21 cellular contexts compared by ENCODE assay signal in genomic region chr14:23864856-23865255, GRCh38.
"Had no signal": no experiment of that assay in that cellular context is flagged by ENCODE, and none has a peak within 500 bp of the region (broad histone marks: within the 10 kb centered on the region; RNA-seq: fewer than 3 reads in every experiment).

No MANE protein-coding gene starts in this region.

- H3K27ac ChIP-seq: cardiac muscle cell, spleen, testis, upper lobe of left lung had no signal

- H3K4me1 ChIP-seq: upper lobe of left lung had no signal

- H3K4me3 ChIP-seq: cardiac muscle cell, spleen, testis, upper lobe of left lung had no signal

- H3K27me3 ChIP-seq: cardiac muscle cell, spleen, testis, upper lobe of left lung had no signal

- ATAC-seq: activated CD8-positive, alpha-beta memory T cell treated with anti-CD3 and anti-CD28 coated beads, Interleukin-2, amount 10 ng/mL, durations not matched to agents 7 days and 5 days; activated T-helper 17 cell treated with anti-CD3 and anti-CD28 coated beads, Interleukin-2, amount 50 U/mL, for 72 hours; left lobe of liver; sciatic nerve; stimulated activated memory B cell treated with anti-CD40 and anti-IgM and Interleukin-4, amounts not matched to agents 10 μg/mL and 1 μg/mL and 100 μg/mL, for 72 hours had no signal

- H3K9me3 ChIP-seq: spleen, testis, upper lobe of left lung had no signal

- DNase-seq: activated CD4-positive, alpha-beta memory T cell treated with anti-CD3 and anti-CD28 coated beads, Interleukin-2, amount 10 ng/mL, durations not matched to agents 7 days and 5 days; activated CD4-positive, alpha-beta T cell treated with anti-CD3 and anti-CD28 coated beads for 48 hours; activated CD4-positive, CD25-positive, alpha-beta regulatory T cell; activated CD8-positive, alpha-beta memory T cell treated with anti-CD3 and anti-CD28 coated beads, Interleukin-2, amount 10 ng/mL, durations not matched to agents 7 days and 5 days; activated naive CD4-positive, alpha-beta T cell; activated naive CD8-positive, alpha-beta T cell treated with anti-CD3 and anti-CD28 coated beads for 36 hours; amniotic stem cell; hippocampal formation; islet precursor cell; mammary epithelial cell; midbrain; spleen; stimulated activated CD4-positive, alpha-beta T cell treated with anti-CD3 and anti-CD28 coated beads, Interleukin-4, amount 100 ng/mL, for 4 hours; T1000; testis; upper lobe of left lung had no signal

- H3K36me3 ChIP-seq: cardiac muscle cell, spleen, upper lobe of left lung had no signal
